18 cellular contexts compared by ENCODE assay signal in genomic region chr1:245678866-245679411, GRCh38.
"Had no signal": no experiment of that assay in that cellular context is flagged by ENCODE, and none has a peak within 500 bp of the region (broad histone marks: within the 10 kb centered on the region; RNA-seq: fewer than 3 reads in every experiment).

No MANE protein-coding gene starts in this region.

- ATAC-seq: activated CD8-positive, alpha-beta T cell treated with anti-CD3 and anti-CD28 coated beads for 36 hours; activated naive CD8-positive, alpha-beta T cell treated with anti-CD3 and anti-CD28 coated beads, Interleukin-2, amount 50 U/mL, for 24 hours; left cardiac atrium; naive thymus-derived CD4-positive, alpha-beta T cell had no signal

- H3K27ac ChIP-seq: ascending aorta, esophagus squamous epithelium, thyroid gland had no signal

- H3K9me3 ChIP-seq: esophagus squamous epithelium, thyroid gland had no signal

- H3K36me3 ChIP-seq: ascending aorta, esophagus squamous epithelium, thyroid gland had no signal

- H3K4me1 ChIP-seq: ascending aorta, thyroid gland had no signal

- H3K4me3 ChIP-seq: ascending aorta, esophagus squamous epithelium, lung, thyroid gland had no signal

- DNase-seq: activated CD4-positive, alpha-beta T cell treated with anti-CD3 and anti-CD28 coated beads for 4 hours; activated CD8-positive, alpha-beta memory T cell treated with anti-CD3 and anti-CD28 coated beads, Interleukin-2, amount 50 U/mL, for 4 hours; activated CD8-positive, alpha-beta T cell treated with anti-CD3 and anti-CD28 coated beads for 36 hours; activated naive CD4-positive, alpha-beta T cell treated with Interleukin-2 at 50 U/mL for 16 hours; activated naive CD8-positive, alpha-beta T cell treated with anti-CD3 and anti-CD28 coated beads, Interleukin-2, amount 50 U/mL, for 24 hours; esophagus squamous epithelium; foreskin fibroblast; immature natural killer cell; left cardiac atrium; naive thymus-derived CD4-positive, alpha-beta T cell; right cardiac atrium; stimulated activated CD4-positive, alpha-beta T cell treated with anti-CD3 and anti-CD28 coated beads, Interleukin-2, amount 100 ng/mL, for 48 hours; T1000; thyroid gland had no signal

- FAIRE-seq: colon, urothelium cell line had no signal

- H3K27me3 ChIP-seq: ascending aorta, esophagus squamous epithelium, thyroid gland had no signal
